ENCODE assay signal across 14 cellular contexts in genomic region chr4:29058519-29058918, GRCh38.
DNase-seq lines count a peak whose midpoint lies in the region; TF ChIP-seq lines count a peak whose summit lies in the region.
"Had no signal": no experiment of that assay in that cellular context is flagged by ENCODE, and none has a peak within 500 bp of the region (broad histone marks: within the 10 kb centered on the region; RNA-seq: fewer than 3 reads in every experiment).

No MANE protein-coding gene starts in this region.

- intact Hi-C loops in cardiac septum (cut with DNase I), result no loop called here

- TF ChIP-seq CTCF in fibroblast of pulmonary artery (IDR thresholded peaks at IDR 0.05; ENCODE audit: low read length, missing control alignments), result no peak

- H3K4me3 ChIP-seq in fibroblast of pulmonary artery (replicated peaks; ENCODE audit: low read depth, low read length), result no peak overlapping the region
- H3K4me3 ChIP-seq: HAP-1 had no signal

- peak; percentile 28 for DNase-seq in EL
- DNase-seq in SW480 (ENCODE audit: low spot score), result peak; percentile 1
- DNase-seq in fibroblast of pulmonary artery (ENCODE audit: low read depth), result peak; percentile 7
- peak; percentile 8 for DNase-seq in myocyte (ENCODE audit: low read depth)
- DNase-seq in NCI-H524 treated with DMSO at 0.1 percent for 48 hours (lab: John Stamatoyannopoulos, UW), result no peak
- DNase-seq in stimulated activated CD4-positive, alpha-beta T cell treated with anti-CD3 and anti-CD28 coated beads, Interleukin-12 subunit alpha, Interleukin-12 subunit beta, amount 100 ng/mL, for 4 hours, result no peak
- DNase-seq in cardiac septum (ENCODE audit: low spot score), result no peak
- DNase-seq in activated effector memory CD4-positive, alpha-beta T cell treated with Interleukin-2 at 50 U/mL for 16 hours, result no peak
- DNase-seq: CD8-positive, alpha-beta T cell; COR-L47; DMS153; DMS79 treated with DMSO at 0.1 percent for 48 hours; GF-D8 had no signal

Comparison
In these comparisons a context has a peak if more than half of its experiments do, and no peak if none do; other contexts are left out.
1. DNase-seq: peak in EL (single experiment), SW480 (single experiment), fibroblast of pulmonary artery (single experiment) and myocyte (single experiment); none in NCI-H524 treated with DMSO at 0.1 percent for 48 hours (single experiment), stimulated activated CD4-positive, alpha-beta T cell treated with anti-CD3 and anti-CD28 coated beads, Interleukin-12 subunit alpha, Interleukin-12 subunit beta, amount 100 ng/mL, for 4 hours (single experiment), cardiac septum (single experiment) and activated effector memory CD4-positive, alpha-beta T cell treated with Interleukin-2 at 50 U/mL for 16 hours (single experiment).